8 cellular contexts compared by ENCODE assay signal in the genomic region with DNA sequence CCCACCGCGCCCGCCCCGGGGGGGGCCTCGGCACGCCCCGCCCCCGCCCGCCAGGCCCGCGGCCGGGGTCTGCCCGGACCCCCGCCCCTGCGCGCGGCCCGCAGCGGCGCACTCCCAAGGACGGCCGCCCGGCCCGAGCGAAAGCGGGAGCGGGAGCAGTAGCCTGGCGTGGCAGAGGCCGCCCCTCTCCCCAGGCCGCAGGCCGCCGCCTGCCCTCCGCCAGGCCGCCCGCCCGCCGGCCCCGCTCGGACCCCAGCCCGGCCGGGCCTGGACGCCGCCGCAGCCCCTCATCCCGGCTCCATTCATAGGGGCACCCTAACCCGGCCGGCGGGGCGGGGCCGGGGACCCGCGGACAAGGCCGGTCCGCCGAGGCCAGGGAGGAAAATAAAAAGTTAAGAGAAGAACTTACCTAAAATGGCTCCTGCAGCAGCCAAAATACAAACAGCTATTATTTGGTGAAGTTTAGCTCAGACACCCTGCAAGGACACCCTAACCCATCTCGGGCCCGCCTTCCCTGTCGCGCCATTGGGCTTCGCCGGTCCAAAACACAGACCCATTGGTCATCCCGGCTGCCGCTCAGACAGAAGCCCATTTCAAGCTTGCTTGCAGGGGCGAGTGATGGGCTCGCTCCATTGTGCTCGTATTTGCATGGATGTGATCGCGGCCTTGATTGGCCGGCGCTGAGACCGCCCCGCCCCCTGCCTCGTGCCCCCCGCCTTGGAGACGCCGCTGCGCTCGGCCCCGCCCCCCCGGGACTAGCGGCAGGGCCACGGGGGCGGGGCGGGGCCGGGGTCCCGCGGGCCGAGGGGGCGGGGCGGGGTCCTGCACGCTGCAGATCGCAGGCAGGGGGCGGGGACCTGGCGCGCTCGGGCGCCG.
A peak's percentile ranks its signal among the peaks of the same experiment; 100 is the strongest.
DNase-seq lines count a peak whose midpoint lies in the region; ATAC-seq lines count a peak whose summit lies in the region.

A gene with protein sequence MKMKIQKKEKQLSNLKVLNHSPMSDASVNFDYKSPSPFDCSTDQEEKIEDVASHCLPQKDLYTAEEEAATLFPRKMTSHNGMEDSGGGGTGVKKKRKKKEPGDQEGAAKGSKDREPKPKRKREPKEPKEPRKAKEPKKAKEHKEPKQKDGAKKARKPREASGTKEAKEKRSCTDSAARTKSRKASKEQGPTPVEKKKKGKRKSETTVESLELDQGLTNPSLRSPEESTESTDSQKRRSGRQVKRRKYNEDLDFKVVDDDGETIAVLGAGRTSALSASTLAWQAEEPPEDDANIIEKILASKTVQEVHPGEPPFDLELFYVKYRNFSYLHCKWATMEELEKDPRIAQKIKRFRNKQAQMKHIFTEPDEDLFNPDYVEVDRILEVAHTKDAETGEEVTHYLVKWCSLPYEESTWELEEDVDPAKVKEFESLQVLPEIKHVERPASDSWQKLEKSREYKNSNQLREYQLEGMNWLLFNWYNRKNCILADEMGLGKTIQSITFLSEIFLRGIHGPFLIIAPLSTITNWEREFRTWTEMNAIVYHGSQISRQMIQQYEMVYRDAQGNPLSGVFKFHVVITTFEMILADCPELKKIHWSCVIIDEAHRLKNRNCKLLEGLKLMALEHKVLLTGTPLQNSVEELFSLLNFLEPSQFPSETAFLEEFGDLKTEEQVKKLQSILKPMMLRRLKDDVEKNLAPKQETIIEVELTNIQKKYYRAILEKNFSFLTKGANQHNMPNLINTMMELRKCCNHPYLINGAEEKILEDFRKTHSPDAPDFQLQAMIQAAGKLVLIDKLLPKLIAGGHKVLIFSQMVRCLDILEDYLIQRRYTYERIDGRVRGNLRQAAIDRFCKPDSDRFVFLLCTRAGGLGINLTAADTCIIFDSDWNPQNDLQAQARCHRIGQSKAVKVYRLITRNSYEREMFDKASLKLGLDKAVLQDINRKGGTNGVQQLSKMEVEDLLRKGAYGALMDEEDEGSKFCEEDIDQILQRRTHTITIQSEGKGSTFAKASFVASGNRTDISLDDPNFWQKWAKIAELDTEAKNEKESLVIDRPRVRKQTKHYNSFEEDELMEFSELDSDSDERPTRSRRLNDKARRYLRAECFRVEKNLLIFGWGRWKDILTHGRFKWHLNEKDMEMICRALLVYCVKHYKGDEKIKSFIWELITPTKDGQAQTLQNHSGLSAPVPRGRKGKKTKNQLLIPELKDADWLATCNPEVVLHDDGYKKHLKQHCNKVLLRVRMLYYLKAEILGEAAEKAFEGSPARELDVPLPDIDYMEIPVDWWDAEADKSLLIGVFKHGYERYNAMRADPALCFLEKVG (N-terminal part only) (minus strand): TSS at position 447 of the 876 bp plus-strand sequence. CDS start 67,040 bp downstream, outside the sequence.

- peak; percentile 97 for ATAC-seq in GM19023 (IDR thresholded peaks at IDR 0.05; ENCODE audit: unreplicated experiment)
- peak; percentile 98 for ATAC-seq in HG03280 (IDR thresholded peaks at IDR 0.05; ENCODE audit: unreplicated experiment)
- peak; percentile 99 for ATAC-seq in central memory CD8-positive, alpha-beta T cell (replicated peaks; ENCODE audit: extremely low read depth, poor library complexity, severe bottlenecking)

- H3K9me3 Mint-ChIP-seq in central memory CD8-positive, alpha-beta T cell: no peaks in the 10 kb centered on the region

- H3K36me3 Mint-ChIP-seq in central memory CD8-positive, alpha-beta T cell (ENCODE audit: insufficient read depth): peaks cover 4% of the 10 kb centered on the region

- peaks cover 40% of the 10 kb centered on the region for H3K4me1 Mint-ChIP-seq in central memory CD8-positive, alpha-beta T cell

- peak within 1 kb of the TSS; percentile 89 for H3K4me3 Mint-ChIP-seq in central memory CD8-positive, alpha-beta T cell

- H3K27me3 Mint-ChIP-seq in central memory CD8-positive, alpha-beta T cell: no peaks in the 10 kb centered on the region

- DNase-seq in AG08395 (ENCODE audit: low spot score): peak; percentile 100
- peak; percentile 99 for DNase-seq in NCI-H345 treated with DMSO at 0.1 percent for 48 hours (lab: John Stamatoyannopoulos, UW; ENCODE audit: unreplicated experiment)
- DNase-seq in activated CD4-positive, CD25-positive, alpha-beta regulatory T cell (lab: John Stamatoyannopoulos, UW): peak; percentile 93 to 98 (median 96)
- DNase-seq in central memory CD8-positive, alpha-beta T cell (ENCODE audit: low spot score in 2 of 2): peak; percentile 99 to 100
- DNase-seq in islet precursor cell: peak; percentile 100
- peak; percentile 98 to 99 (median 99) for DNase-seq in stimulated activated CD4-positive, alpha-beta T cell treated with anti-CD3 and anti-CD28 coated beads, Interleukin-12 subunit alpha, Interleukin-12 subunit beta, amount 100 ng/mL, for 48 hours (ENCODE audit: low read depth in 2 of 3, low spot score in 1 of 3)

- peak within 1 kb of the TSS; percentile 78 for H3K27ac Mint-ChIP-seq in central memory CD8-positive, alpha-beta T cell (ENCODE audit: low read depth)

Comparison
In these comparisons a context has a peak if more than half of its experiments do, and no peak if none do; other contexts are left out.
1. Peak in every context shown above with its lines: DNase-seq and ATAC-seq.